Comparison of ENCODE assay signal across 8 cellular contexts in genomic region chr7:105014725-105015630, GRCh38. TPM values are rescaled to one million over a fixed set of nuclear protein-coding genes. Genes with fewer than 3 reads are reported as not detected.
DNase-seq lines count a peak whose midpoint lies in the region; ATAC-seq and TF ChIP-seq lines count a peak whose summit lies in the region.

No MANE protein-coding gene starts in this region.

- H3K27ac ChIP-seq in duodenal mucosa (ENCODE audit: low read depth, low read length) (peak overlapping the region; percentile 100), lower lobe of right lung (peak overlapping the region; percentile 100)

- peaks cover 22 to 29% of the 10 kb centered on the region in 2 donors for H3K4me1 ChIP-seq in duodenal mucosa (ENCODE audit: control insufficient read depth in 1 of 2, insufficient read depth in 2 of 2, low read length in 2 of 2)
- peaks cover 44% of the 10 kb centered on the region for H3K4me1 ChIP-seq in lower lobe of right lung

- peaks cover 2% of the 10 kb centered on the region for H3K27me3 Mint-ChIP-seq in activated CD4-positive, alpha-beta T cell treated with anti-CD3 and anti-CD28 coated beads, Interleukin-2, amount 10 ng/mL, durations not matched to agents 24 days and 14 days

- H3K9ac ChIP-seq in duodenal mucosa (ENCODE audit: low read depth in 1 of 2, low read length in 2 of 2) = peak overlapping the region; percentile 95 to 98

- H3K36me3 ChIP-seq in duodenal mucosa (ENCODE audit: control insufficient read depth in 1 of 2, insufficient read depth in 2 of 2, low read length in 2 of 2) (no peaks in the 10 kb centered on the region), lower lobe of right lung (no peaks in the 10 kb centered on the region)

- no peaks in the 10 kb centered on the region for H3K9me3 Mint-ChIP-seq in activated CD4-positive, alpha-beta T cell treated with anti-CD3 and anti-CD28 coated beads, Interleukin-2, amount 10 ng/mL, durations not matched to agents 24 days and 14 days

- peak; percentile 55 to 85 (median 81) for DNase-seq in NCI-H1417 (lab: John Stamatoyannopoulos, UW)
- no peak for DNase-seq in NCI-H1417 treated with DMSO at 0.1 percent for 48 hours (lab: John Stamatoyannopoulos, UW)
- DNase-seq in NCI-H1694 (lab: John Stamatoyannopoulos, UW) = peak; percentile 61
- DNase-seq in activated CD4-positive, alpha-beta T cell treated with anti-CD3 and anti-CD28 coated beads, Interleukin-2, amount 10 ng/mL, durations not matched to agents 24 days and 14 days = peak; percentile 89
- DNase-seq in lower lobe of right lung = no peak
- DNase-seq in stimulated activated CD4-positive, alpha-beta T cell treated with anti-CD3 and anti-CD28 coated beads, TNF-alpha, amount 100 ng/mL, for 48 hours (ENCODE audit: low read depth in 3 of 3) = peak in 2 of 3 donors; percentile 25 to 44

- TF ChIP-seq CTCF in lower lobe of right lung (IDR thresholded peaks at IDR 0.05) = no peak

- peaks cover 64% of the 10 kb centered on the region for H3K36me3 Mint-ChIP-seq in activated CD4-positive, alpha-beta T cell treated with anti-CD3 and anti-CD28 coated beads, Interleukin-2, amount 10 ng/mL, durations not matched to agents 24 days and 14 days (ENCODE audit: low read depth)

- peak in 1 of 2 donors; percentile 6 for ATAC-seq in lower lobe of right lung
- no peak for ATAC-seq in HG03378 (IDR thresholded peaks at IDR 0.05; ENCODE audit: unreplicated experiment)

- H3K4me3 ChIP-seq in duodenal mucosa (ENCODE audit: low read depth in 1 of 2, low read length in 2 of 2) (peak overlapping the region; percentile 91 to 96), lower lobe of right lung (peak overlapping the region; percentile 84)

- peak overlapping the region; percentile 100 for H3K27ac Mint-ChIP-seq in activated CD4-positive, alpha-beta T cell treated with anti-CD3 and anti-CD28 coated beads, Interleukin-2, amount 10 ng/mL, durations not matched to agents 24 days and 14 days

- H3K4me3 Mint-ChIP-seq in activated CD4-positive, alpha-beta T cell treated with anti-CD3 and anti-CD28 coated beads, Interleukin-2, amount 10 ng/mL, durations not matched to agents 24 days and 14 days = peak overlapping the region; percentile 99

- H3K4me1 Mint-ChIP-seq in activated CD4-positive, alpha-beta T cell treated with anti-CD3 and anti-CD28 coated beads, Interleukin-2, amount 10 ng/mL, durations not matched to agents 24 days and 14 days = peaks cover 34% of the 10 kb centered on the region

- intact Hi-C loops in activated CD4-positive, alpha-beta T cell treated with anti-CD3 and anti-CD28 coated beads, Interleukin-2, amount 10 ng/mL, durations not matched to agents 24 days and 14 days (cut with micrococcal nuclease) = loop anchor here (5.0 to 10.0 kb wide), 4 partner anchors 82 to 1670 kb away; partner anchors contain the start of genes DNAJC2, PSMC2 and RINT1
- intact Hi-C loops in lower lobe of right lung (cut with DNase I) = no loop called here

- H3K9me3 ChIP-seq in duodenal mucosa (ENCODE audit: control insufficient read depth in 1 of 2, low read length in 2 of 2) = no peaks in the 10 kb centered on the region
- H3K9me3 ChIP-seq in lower lobe of right lung = no peaks in the 10 kb centered on the region

- H3K27me3 ChIP-seq in duodenal mucosa (ENCODE audit: control insufficient read depth in 1 of 2, insufficient read depth in 2 of 2, low read length in 2 of 2) (no peaks in the 10 kb centered on the region), lower lobe of right lung (ENCODE audit: low read depth) (no peaks in the 10 kb centered on the region)

RNA-seq across cellular contexts. Expression of gene KMT2E, which starts 1.0 kb away (rescaled TPM):
- total RNA-seq in activated CD4-positive, alpha-beta T cell treated with anti-CD3 and anti-CD28 coated beads, Interleukin-2, amount 10 ng/mL, durations not matched to agents 24 days and 14 days = 104 and 106 TPM in 2 replicates
- 88.2 TPM for total RNA-seq in lower lobe of right lung

Comparison
In these comparisons a context has a peak if more than half of its experiments do, and no peak if none do; other contexts are left out.
1. DNase-seq: peak in NCI-H1417 (3 of 3), NCI-H1694 (single experiment), activated CD4-positive, alpha-beta T cell treated with anti-CD3 and anti-CD28 coated beads, Interleukin-2, amount 10 ng/mL, durations not matched to agents 24 days and 14 days (single experiment) and stimulated activated CD4-positive, alpha-beta T cell treated with anti-CD3 and anti-CD28 coated beads, TNF-alpha, amount 100 ng/mL, for 48 hours (2 of 3); none in NCI-H1417 treated with DMSO at 0.1 percent for 48 hours (single experiment) and lower lobe of right lung (single experiment).